ENCODE assay signal across 25 cellular contexts in genomic region chr2:222105046-222105445, GRCh38.
DNase-seq lines count a peak whose midpoint lies in the region; FAIRE-seq and TF ChIP-seq lines count a peak whose summit lies in the region.
"Had no signal": no experiment of that assay in that cellular context is flagged by ENCODE, and none has a peak within 500 bp of the region (broad histone marks: within the 10 kb centered on the region; RNA-seq: fewer than 3 reads in every experiment).

No MANE protein-coding gene starts in this region.

- H2BK120ac ChIP-seq in H1 (replicated peaks; ENCODE audit: low read depth, low read length) = no peak overlapping the region

- H3K9me2 ChIP-seq in hepatocyte (replicated peaks; ENCODE audit: insufficient read depth) = no peaks in the 10 kb centered on the region

- POLR2A ChIA-PET in MCF 10A (lab: Yijun Ruan, JAX) = no interaction called here
- POLR2A ChIA-PET in H1 (lab: Charles Lee; ENCODE audit: partially characterized antibody) = no interaction called here

- H2BK12ac ChIP-seq in H1 (ENCODE audit: low read depth, low read length) = no peak overlapping the region

- no peaks in the 10 kb centered on the region for H3K36me3 Mint-ChIP-seq in MCF 10A (ENCODE audit: insufficient read depth, unreplicated experiment)
- H3K36me3 Mint-ChIP-seq: CD4-positive, alpha-beta memory T cell had no signal

- no peaks in the 10 kb centered on the region for H4K20me1 ChIP-seq in H1 (replicated peaks in 1 of 2; ENCODE audit: control insufficient read depth in 1 of 2, insufficient read depth in 2 of 2, low read length in 2 of 2)
- no peaks in the 10 kb centered on the region for H4K20me1 ChIP-seq in hepatocyte (ENCODE audit: insufficient read depth, poor library complexity, severe bottlenecking)
- H4K20me1 ChIP-seq: BLaER1 treated with 17β-estradiol and CSF1 and Interleukin-3, amounts not matched to agents 10 nM and 100 nM had no signal

- H3K23ac ChIP-seq in H1 (ENCODE audit: insufficient read length) = no peak overlapping the region

- in situ Hi-C loops in G401 (cut with HindIII; ENCODE audit: low sequenced_read_pairs) = no loop called here

- H3K79me2 ChIP-seq in H1 (ENCODE audit: control insufficient read depth in 1 of 2, insufficient read depth in 2 of 2, low read length in 2 of 2) (no peaks in the 10 kb centered on the region), hepatocyte (no peaks in the 10 kb centered on the region)

- H3K4me1 Mint-ChIP-seq in MCF 10A (ENCODE audit: insufficient read depth, unreplicated experiment) = no peaks in the 10 kb centered on the region
- H3K4me1 Mint-ChIP-seq: CD4-positive, alpha-beta memory T cell had no signal

- no peaks in the 10 kb centered on the region for H3K9me3 Mint-ChIP-seq in MCF 10A (ENCODE audit: unreplicated experiment)
- H3K9me3 Mint-ChIP-seq: CD4-positive, alpha-beta memory T cell had no signal

- TF ChIP-seq CTCF in MCF 10A (IDR thresholded peaks at IDR 0.05; ENCODE audit: unreplicated experiment) (no peak), breast epithelium (IDR thresholded peaks at IDR 0.05) (no peak), H1 (IDR thresholded peaks at IDR 0.05; ENCODE audit: control extremely low read depth in 1 of 3, insufficient read depth in 1 of 3, low read depth in 1 of 3, low read length in 3 of 3) (no peak), hepatocyte (IDR thresholded peaks at IDR 0.05; ENCODE audit: poor library complexity) (no peak)

- H2BK5ac ChIP-seq in H1 (ENCODE audit: low read depth, low read length) = no peak overlapping the region

- H4K91ac ChIP-seq in H1 (replicated peaks; ENCODE audit: insufficient read length, low read length) = no peak overlapping the region

- CTCF ChIA-PET in MCF 10A (lab: Yijun Ruan, JAX) (no interaction called here), H1 (lab: Charles Lee; ENCODE audit: partially characterized antibody) (no interaction called here)

- BruUV-seq in MCF 10A (replicated peaks; lab: Mats Ljungman, UMichigan) = no TSS peak

- no peak overlapping the region for H3K18ac ChIP-seq in H1 (ENCODE audit: extremely low read depth, low read length)

- H3K36me3 ChIP-seq in breast epithelium (no peaks in the 10 kb centered on the region), H1 (ENCODE audit: control insufficient read depth in 2 of 4, insufficient read depth in 4 of 4, low read length in 3 of 4) (no peaks in the 10 kb centered on the region), hepatocyte (replicated peaks; ENCODE audit: insufficient read depth, low read depth) (no peaks in the 10 kb centered on the region)
- H3K36me3 ChIP-seq: BLaER1 treated with 17β-estradiol and CSF1 and Interleukin-3, amounts not matched to agents 10 nM and 100 nM; SJCRH30 had no signal

- no peak overlapping the region for H2AK5ac ChIP-seq in H1 (ENCODE audit: low read depth, low read length)

- H2AFZ ChIP-seq in H1 (ENCODE audit: low read length) = 0 out of 2 replicates have a peak overlapping the region, but pooled peaks have one; percentile 26
- no peak overlapping the region for H2AFZ ChIP-seq in hepatocyte

- no peak overlapping the region for H3K27ac Mint-ChIP-seq in MCF 10A (ENCODE audit: low read depth, unreplicated experiment)
- H3K27ac Mint-ChIP-seq: CD4-positive, alpha-beta memory T cell had no signal

- H2BK15ac ChIP-seq in H1 (ENCODE audit: low read length) = no peak overlapping the region

- H3K14ac ChIP-seq in H1 (ENCODE audit: insufficient read length) = no peak overlapping the region

- no peak overlapping the region for H3K4me2 ChIP-seq in H1 (ENCODE audit: insufficient read depth in 1 of 2, low read depth in 2 of 2, low read length in 2 of 2)
- no peak overlapping the region for H3K4me2 ChIP-seq in hepatocyte
- H3K4me2 ChIP-seq: BLaER1 treated with 17β-estradiol and CSF1 and Interleukin-3, amounts not matched to agents 10 nM and 100 nM had no signal

- no peak overlapping the region for H2BK20ac ChIP-seq in H1 (ENCODE audit: low read length)

- no peak overlapping the region for H3K4ac ChIP-seq in H1 (replicated peaks; ENCODE audit: insufficient read length, low read depth, low read length)

- TF ChIP-seq POLR2A in breast epithelium (IDR thresholded peaks at IDR 0.05) (no peak), H1 (IDR thresholded peaks at IDR 0.05; ENCODE audit: control extremely low read depth in 1 of 2, low read depth in 2 of 2, low read length in 2 of 2) (no peak)

- no peaks in the 10 kb centered on the region for H3K4me1 ChIP-seq in breast epithelium
- H3K4me1 ChIP-seq in H1 (replicated peaks in 1 of 4; ENCODE audit: control insufficient read depth in 3 of 4, insufficient read depth in 4 of 4, low read length in 3 of 4) = peaks cover 0 to 14% (median 11%) of the 10 kb centered on the region in 4 experiments; a peak in 5 of 7 replicates
- no peaks in the 10 kb centered on the region for H3K4me1 ChIP-seq in hepatocyte (ENCODE audit: insufficient read depth)
- H3K4me1 ChIP-seq: BLaER1 treated with 17β-estradiol and CSF1 and Interleukin-3, amounts not matched to agents 10 nM and 100 nM; Caco-2 had no signal

- H3K4me3 ChIP-seq in breast epithelium (no peak overlapping the region), H1 (ENCODE audit: extremely low read depth in 1 of 4, insufficient read depth in 2 of 4, low read depth in 3 of 4, low read length in 4 of 4) (no peak overlapping the region), hepatocyte (no peak overlapping the region)
- H3K4me3 ChIP-seq: BLaER1 treated with 17β-estradiol and CSF1 and Interleukin-3, amounts not matched to agents 10 nM and 100 nM; SJCRH30 had no signal

- H3K9me3 ChIP-seq in breast epithelium (no peaks in the 10 kb centered on the region), H1 (ENCODE audit: insufficient read depth in 2 of 2, low read depth in 1 of 2, low read length in 1 of 2) (no peaks in the 10 kb centered on the region), hepatocyte (ENCODE audit: low read depth) (no peaks in the 10 kb centered on the region)
- H3K9me3 ChIP-seq: BLaER1 treated with 17β-estradiol and CSF1 and Interleukin-3, amounts not matched to agents 10 nM and 100 nM; Caco-2; SJCRH30 had no signal

- no peak for FAIRE-seq in H1 (lab: Jason Lieb, UNC)

- H3K27ac ChIP-seq in breast epithelium = no peak overlapping the region
- no peak overlapping the region for H3K27ac ChIP-seq in H1 (ENCODE audit: low read depth, low read length)
- H3K27ac ChIP-seq in hepatocyte = no peak overlapping the region
- H3K27ac ChIP-seq: 22Rv1; BLaER1 treated with 17β-estradiol and CSF1 and Interleukin-3, amounts not matched to agents 10 nM and 100 nM; SJCRH30 had no signal

- no peak for TF ChIP-seq EP300 in H1 (IDR thresholded peaks at IDR 0.05; ENCODE audit: borderline replicate concordance in 1 of 2, low read depth in 2 of 2, low read length in 2 of 2)

- DNase-seq in MCF 10A (ENCODE audit: unreplicated experiment) = peak; percentile 24
- no peak for DNase-seq in breast epithelium (ENCODE audit: low spot score in 2 of 2)
- DNase-seq in RPMI7951 (ENCODE audit: low read depth) = peak; percentile 38
- DNase-seq in H1 (ENCODE audit: low read depth in 1 of 2, low spot score in 2 of 2) = no peak
- DNase-seq in renal cortical epithelial cell (ENCODE audit: low read depth) = peak; percentile 29
- no peak for DNase-seq in G401 (ENCODE audit: low spot score)
- no peak for DNase-seq in hepatocyte (ENCODE audit: low spot score)
- no peak for DNase-seq in activated gamma-delta T cell (lab: John Stamatoyannopoulos, UW)
- DNase-seq: Caco-2; CD4-positive, alpha-beta memory T cell; DMS 273 treated with DMSO at 0.1 percent for 48 hours; DND-41; GF-D8; GOT3; KBM-7; MV-4-11; NCI-H1105 treated with DMSO at 0.1 percent for 48 hours; NCI-H2029 treated with DMSO at 0.1 percent for 48 hours; NCI-H345; NCI-H524; NCI-H774; NK-92 treated with Interleukin-12 subunit alpha and Interleukin-12 subunit beta, amount 100 ng/mL, for 24 hours; SJCRH30 had no signal

- no peak for TF ChIP-seq RAD21 in H1 (IDR thresholded peaks at IDR 0.05 in 1 of 2, conservative IDR thresholded peaks at IDR 0.05 in 1 of 2; ENCODE audit: low read depth in 2 of 2, low read length in 2 of 2)

- H3K9ac ChIP-seq in H1 (replicated peaks in 1 of 4; ENCODE audit: extremely low read depth in 1 of 4, low read depth in 3 of 4, low read length in 3 of 4) = no peak overlapping the region
- H3K9ac ChIP-seq: BLaER1 treated with 17β-estradiol and CSF1 and Interleukin-3, amounts not matched to agents 10 nM and 100 nM had no signal

- no peak overlapping the region for H4K8ac ChIP-seq in H1 (ENCODE audit: extremely low read depth, insufficient read depth, low read length)

- H4K5ac ChIP-seq in H1 (ENCODE audit: insufficient read length, low read depth, low read length) = no peak overlapping the region

- WGBS in H1 (ENCODE audit: extremely low coverage in 1 of 2, insufficient coverage in 1 of 2, insufficient read length in 1 of 2, insufficient replicate concordance in 2 of 2, low coverage in 1 of 2, low lambda C conversion rate in 2 of 2, missing lambda C conversion rate in 1 of 2), 2 experiments = 90% methylated on average over 1 of the region's 1 CpG; no CpG with 5 or more reads in 1 of the 2 experiments
- WGBS in hepatocyte (ENCODE audit: low lambda C conversion rate, missing lambda C conversion rate) = 100% methylated on average over 1 of the region's 1 CpG

- H3K27me3 Mint-ChIP-seq in MCF 10A (ENCODE audit: insufficient read depth, unreplicated experiment) = peaks cover 100% of the 10 kb centered on the region

- intact Hi-C loops in MCF 10A (cut with micrococcal nuclease) (no loop called here), breast epithelium (cut with DNase I; ENCODE audit: low total_unique reads) (no loop called here)

- H3K23me2 ChIP-seq in H1 (ENCODE audit: low read depth, low read length) = no peaks in the 10 kb centered on the region

- H3K79me1 ChIP-seq in H1 (ENCODE audit: low read depth, low read length) = no peaks in the 10 kb centered on the region

- no peak overlapping the region for H3K4me3 Mint-ChIP-seq in MCF 10A (ENCODE audit: unreplicated experiment)
- H3K4me3 Mint-ChIP-seq: CD4-positive, alpha-beta memory T cell had no signal

- H3K27me3 ChIP-seq in breast epithelium (no peaks in the 10 kb centered on the region), H1 (replicated peaks in 1 of 4; ENCODE audit: control insufficient read depth in 3 of 4, extremely low read depth in 1 of 4, insufficient read depth in 3 of 4, low read length in 3 of 4) (no peaks in the 10 kb centered on the region), hepatocyte (peaks cover 4% of the 10 kb centered on the region)
- H3K27me3 ChIP-seq: BLaER1 treated with 17β-estradiol and CSF1 and Interleukin-3, amounts not matched to agents 10 nM and 100 nM; SJCRH30 had no signal

- no peak overlapping the region for H3K56ac ChIP-seq in H1 (replicated peaks; ENCODE audit: insufficient read length, low read depth, low read length)

TF ChIP-seq in H1, 55 proteins besides CTCF, POLR2A, EP300 and RAD21:
- TF ChIP-seq POLR2AphosphoS5 (IDR thresholded peaks at IDR 0.05; ENCODE audit: low read depth, low read length) = no peak

Comparison
In these comparisons a context has a peak if more than half of its experiments do, and no peak if none do; other contexts are left out.
1. DNase-seq: peak in MCF 10A (single experiment), RPMI7951 (single experiment) and renal cortical epithelial cell (single experiment); none in breast epithelium (0 of 2), H1 (0 of 2), G401 (single experiment), hepatocyte (single experiment) and activated gamma-delta T cell (single experiment).